Comparison of ENCODE assay signal across 1 cellular context in the genomic region with DNA sequence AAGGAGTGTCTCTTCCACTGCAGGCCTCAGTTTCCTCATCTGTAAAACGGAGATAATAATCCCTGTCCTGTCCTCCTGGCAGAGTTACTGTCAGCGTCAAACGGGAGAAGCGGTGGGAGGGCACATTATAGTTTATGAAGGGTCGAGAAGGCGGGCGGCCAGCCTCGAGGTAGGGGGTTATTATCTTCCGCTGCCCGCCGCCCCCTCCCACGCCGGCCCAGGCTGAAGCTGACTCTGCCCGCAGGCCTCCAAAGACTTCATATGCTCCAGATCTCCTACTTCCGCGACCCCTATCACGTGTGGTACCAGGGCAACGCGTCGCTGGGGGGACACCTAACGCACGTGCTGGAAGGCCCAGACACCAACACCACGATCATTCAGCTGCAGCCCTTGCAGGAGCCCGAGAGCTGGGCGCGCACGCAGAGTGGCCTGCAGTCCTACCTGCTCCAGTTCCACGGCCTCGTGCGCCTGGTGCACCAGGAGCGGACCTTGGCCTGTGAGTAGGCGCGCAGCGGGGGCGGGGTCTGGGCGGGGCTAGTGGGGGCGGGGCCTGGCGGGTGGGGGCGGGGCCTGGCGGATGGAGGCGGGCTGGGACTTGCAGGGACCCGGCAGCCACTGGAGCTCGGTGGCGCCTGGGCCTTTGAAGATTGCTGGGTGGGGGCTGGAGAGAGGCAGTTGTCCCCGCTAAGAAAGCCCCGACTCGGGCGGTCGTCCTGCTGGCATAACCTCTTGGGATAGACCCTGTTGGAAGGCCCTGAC.
TF ChIP-seq lines count a peak whose summit lies in the region.

No MANE protein-coding gene starts in this region.

TF ChIP-seq in HepG2, 621 proteins besides CTCF, POLR2A, EP300 and RAD21 (continued from another document and continues in another):
- TF ChIP-seq SALL1 (CRISPR knock-in tag; IDR thresholded peaks at IDR 0.05) (peak; percentile 98), ZNF556 (CRISPR knock-in tag; IDR thresholded peaks at IDR 0.05; ENCODE audit: borderline replicate concordance) (peak; percentile 88), ZNF510 (CRISPR knock-in tag; IDR thresholded peaks at IDR 0.05; ENCODE audit: low read depth) (no peak), ZNF749 (CRISPR knock-in tag; IDR thresholded peaks at IDR 0.05; ENCODE audit: borderline replicate concordance) (0 out of 2 replicates have a peak, but pooled peaks have one; percentile 20), ISL2 (CRISPR knock-in tag; IDR thresholded peaks at IDR 0.05) (no peak), ZNF251 (CRISPR knock-in tag; IDR thresholded peaks at IDR 0.05) (peak; percentile 97; the same call in 1 of the 2 replicates), HCFC1 (IDR thresholded peaks at IDR 0.05; ENCODE audit: low read depth, low read length) (no peak), ATF6 (CRISPR knock-in tag; conservative IDR thresholded peaks at IDR 0.05) (peak; percentile 92; the same call in 1 of the 2 replicates), NCOR1 (IDR thresholded peaks at IDR 0.05; ENCODE audit: borderline replicate concordance, low read length) (peak; percentile 63; the same call in 1 of the 2 replicates), ATF7 (IDR thresholded peaks at IDR 0.05) (no peak), ATF7 (CRISPR knock-in tag; IDR thresholded peaks at IDR 0.05) (peak; percentile 58; the same call in 1 of the 2 replicates), ZSCAN5A (CRISPR knock-in tag; IDR thresholded peaks at IDR 0.05; ENCODE audit: borderline replicate concordance) (peak; percentile 82; the same call in 1 of the 2 replicates), DNMT1 (CRISPR knock-in tag; IDR thresholded peaks at IDR 0.05) (peak; percentile 90; the same call in 1 of the 2 replicates), ZNF678 (CRISPR knock-in tag; IDR thresholded peaks at IDR 0.05) (peak; percentile 87; the same call in 1 of the 2 replicates), TAF15 (IDR thresholded peaks at IDR 0.05; ENCODE audit: low read depth, low read length, poor library complexity, severe bottlenecking) (peak; percentile 74), ZNF124 (CRISPR knock-in tag; IDR thresholded peaks at IDR 0.05) (0 out of 2 replicates have a peak, but pooled peaks have one; percentile 71), ZFY (CRISPR knock-in tag; IDR thresholded peaks at IDR 0.05) (peak; percentile 95), MAFG (CRISPR knock-in tag; IDR thresholded peaks at IDR 0.05) (no peak)
- TF ChIP-seq, protein P1, sequence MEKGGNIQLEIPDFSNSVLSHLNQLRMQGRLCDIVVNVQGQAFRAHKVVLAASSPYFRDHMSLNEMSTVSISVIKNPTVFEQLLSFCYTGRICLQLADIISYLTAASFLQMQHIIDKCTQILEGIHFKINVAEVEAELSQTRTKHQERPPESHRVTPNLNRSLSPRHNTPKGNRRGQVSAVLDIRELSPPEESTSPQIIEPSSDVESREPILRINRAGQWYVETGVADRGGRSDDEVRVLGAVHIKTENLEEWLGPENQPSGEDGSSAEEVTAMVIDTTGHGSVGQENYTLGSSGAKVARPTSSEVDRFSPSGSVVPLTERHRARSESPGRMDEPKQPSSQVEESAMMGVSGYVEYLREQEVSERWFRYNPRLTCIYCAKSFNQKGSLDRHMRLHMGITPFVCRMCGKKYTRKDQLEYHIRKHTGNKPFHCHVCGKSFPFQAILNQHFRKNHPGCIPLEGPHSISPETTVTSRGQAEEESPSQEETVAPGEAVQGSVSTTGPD (CRISPR knock-in tag; IDR thresholded peaks at IDR 0.05) = 0 out of 2 replicates have a peak, but pooled peaks have one; percentile 18
- TF ChIP-seq, protein P2, sequence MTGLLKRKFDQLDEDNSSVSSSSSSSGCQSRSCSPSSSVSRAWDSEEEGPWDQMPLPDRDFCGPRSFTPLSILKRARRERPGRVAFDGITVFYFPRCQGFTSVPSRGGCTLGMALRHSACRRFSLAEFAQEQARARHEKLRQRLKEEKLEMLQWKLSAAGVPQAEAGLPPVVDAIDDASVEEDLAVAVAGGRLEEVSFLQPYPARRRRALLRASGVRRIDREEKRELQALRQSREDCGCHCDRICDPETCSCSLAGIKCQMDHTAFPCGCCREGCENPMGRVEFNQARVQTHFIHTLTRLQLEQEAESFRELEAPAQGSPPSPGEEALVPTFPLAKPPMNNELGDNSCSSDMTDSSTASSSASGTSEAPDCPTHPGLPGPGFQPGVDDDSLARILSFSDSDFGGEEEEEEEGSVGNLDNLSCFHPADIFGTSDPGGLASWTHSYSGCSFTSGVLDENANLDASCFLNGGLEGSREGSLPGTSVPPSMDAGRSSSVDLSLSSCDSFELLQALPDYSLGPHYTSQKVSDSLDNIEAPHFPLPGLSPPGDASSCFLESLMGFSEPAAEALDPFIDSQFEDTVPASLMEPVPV (CRISPR knock-in tag; IDR thresholded peaks at IDR 0.05) = peak; percentile 99
- TF ChIP-seq, protein P3, sequence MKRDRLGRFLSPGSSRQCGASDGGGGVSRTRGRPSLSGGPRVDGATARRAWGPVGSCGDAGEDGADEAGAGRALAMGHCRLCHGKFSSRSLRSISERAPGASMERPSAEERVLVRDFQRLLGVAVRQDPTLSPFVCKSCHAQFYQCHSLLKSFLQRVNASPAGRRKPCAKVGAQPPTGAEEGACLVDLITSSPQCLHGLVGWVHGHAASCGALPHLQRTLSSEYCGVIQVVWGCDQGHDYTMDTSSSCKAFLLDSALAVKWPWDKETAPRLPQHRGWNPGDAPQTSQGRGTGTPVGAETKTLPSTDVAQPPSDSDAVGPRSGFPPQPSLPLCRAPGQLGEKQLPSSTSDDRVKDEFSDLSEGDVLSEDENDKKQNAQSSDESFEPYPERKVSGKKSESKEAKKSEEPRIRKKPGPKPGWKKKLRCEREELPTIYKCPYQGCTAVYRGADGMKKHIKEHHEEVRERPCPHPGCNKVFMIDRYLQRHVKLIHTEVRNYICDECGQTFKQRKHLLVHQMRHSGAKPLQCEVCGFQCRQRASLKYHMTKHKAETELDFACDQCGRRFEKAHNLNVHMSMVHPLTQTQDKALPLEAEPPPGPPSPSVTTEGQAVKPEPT (CRISPR knock-in tag; IDR thresholded peaks at IDR 0.05; ENCODE audit: low read depth) = peak; percentile 93
- TF ChIP-seq, protein P4, sequence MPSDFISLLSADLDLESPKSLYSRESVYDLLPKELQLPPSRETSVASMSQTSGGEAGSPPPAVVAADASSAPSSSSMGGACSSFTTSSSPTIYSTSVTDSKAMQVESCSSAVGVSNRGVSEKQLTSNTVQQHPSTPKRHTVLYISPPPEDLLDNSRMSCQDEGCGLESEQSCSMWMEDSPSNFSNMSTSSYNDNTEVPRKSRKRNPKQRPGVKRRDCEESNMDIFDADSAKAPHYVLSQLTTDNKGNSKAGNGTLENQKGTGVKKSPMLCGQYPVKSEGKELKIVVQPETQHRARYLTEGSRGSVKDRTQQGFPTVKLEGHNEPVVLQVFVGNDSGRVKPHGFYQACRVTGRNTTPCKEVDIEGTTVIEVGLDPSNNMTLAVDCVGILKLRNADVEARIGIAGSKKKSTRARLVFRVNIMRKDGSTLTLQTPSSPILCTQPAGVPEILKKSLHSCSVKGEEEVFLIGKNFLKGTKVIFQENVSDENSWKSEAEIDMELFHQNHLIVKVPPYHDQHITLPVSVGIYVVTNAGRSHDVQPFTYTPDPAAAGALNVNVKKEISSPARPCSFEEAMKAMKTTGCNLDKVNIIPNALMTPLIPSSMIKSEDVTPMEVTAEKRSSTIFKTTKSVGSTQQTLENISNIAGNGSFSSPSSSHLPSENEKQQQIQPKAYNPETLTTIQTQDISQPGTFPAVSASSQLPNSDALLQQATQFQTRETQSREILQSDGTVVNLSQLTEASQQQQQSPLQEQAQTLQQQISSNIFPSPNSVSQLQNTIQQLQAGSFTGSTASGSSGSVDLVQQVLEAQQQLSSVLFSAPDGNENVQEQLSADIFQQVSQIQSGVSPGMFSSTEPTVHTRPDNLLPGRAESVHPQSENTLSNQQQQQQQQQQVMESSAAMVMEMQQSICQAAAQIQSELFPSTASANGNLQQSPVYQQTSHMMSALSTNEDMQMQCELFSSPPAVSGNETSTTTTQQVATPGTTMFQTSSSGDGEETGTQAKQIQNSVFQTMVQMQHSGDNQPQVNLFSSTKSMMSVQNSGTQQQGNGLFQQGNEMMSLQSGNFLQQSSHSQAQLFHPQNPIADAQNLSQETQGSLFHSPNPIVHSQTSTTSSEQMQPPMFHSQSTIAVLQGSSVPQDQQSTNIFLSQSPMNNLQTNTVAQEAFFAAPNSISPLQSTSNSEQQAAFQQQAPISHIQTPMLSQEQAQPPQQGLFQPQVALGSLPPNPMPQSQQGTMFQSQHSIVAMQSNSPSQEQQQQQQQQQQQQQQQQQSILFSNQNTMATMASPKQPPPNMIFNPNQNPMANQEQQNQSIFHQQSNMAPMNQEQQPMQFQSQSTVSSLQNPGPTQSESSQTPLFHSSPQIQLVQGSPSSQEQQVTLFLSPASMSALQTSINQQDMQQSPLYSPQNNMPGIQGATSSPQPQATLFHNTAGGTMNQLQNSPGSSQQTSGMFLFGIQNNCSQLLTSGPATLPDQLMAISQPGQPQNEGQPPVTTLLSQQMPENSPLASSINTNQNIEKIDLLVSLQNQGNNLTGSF (CRISPR knock-in tag; IDR thresholded peaks at IDR 0.05) = peak; percentile 82
- TF ChIP-seq, protein P5, sequence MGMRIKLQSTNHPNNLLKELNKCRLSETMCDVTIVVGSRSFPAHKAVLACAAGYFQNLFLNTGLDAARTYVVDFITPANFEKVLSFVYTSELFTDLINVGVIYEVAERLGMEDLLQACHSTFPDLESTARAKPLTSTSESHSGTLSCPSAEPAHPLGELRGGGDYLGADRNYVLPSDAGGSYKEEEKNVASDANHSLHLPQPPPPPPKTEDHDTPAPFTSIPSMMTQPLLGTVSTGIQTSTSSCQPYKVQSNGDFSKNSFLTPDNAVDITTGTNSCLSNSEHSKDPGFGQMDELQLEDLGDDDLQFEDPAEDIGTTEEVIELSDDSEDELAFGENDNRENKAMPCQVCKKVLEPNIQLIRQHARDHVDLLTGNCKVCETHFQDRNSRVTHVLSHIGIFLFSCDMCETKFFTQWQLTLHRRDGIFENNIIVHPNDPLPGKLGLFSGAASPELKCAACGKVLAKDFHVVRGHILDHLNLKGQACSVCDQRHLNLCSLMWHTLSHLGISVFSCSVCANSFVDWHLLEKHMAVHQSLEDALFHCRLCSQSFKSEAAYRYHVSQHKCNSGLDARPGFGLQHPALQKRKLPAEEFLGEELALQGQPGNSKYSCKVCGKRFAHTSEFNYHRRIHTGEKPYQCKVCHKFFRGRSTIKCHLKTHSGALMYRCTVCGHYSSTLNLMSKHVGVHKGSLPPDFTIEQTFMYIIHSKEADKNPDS (CRISPR knock-in tag; IDR thresholded peaks at IDR 0.05) = no peak; the same call in 1 of the 2 replicates
- TF ChIP-seq, protein P6, sequence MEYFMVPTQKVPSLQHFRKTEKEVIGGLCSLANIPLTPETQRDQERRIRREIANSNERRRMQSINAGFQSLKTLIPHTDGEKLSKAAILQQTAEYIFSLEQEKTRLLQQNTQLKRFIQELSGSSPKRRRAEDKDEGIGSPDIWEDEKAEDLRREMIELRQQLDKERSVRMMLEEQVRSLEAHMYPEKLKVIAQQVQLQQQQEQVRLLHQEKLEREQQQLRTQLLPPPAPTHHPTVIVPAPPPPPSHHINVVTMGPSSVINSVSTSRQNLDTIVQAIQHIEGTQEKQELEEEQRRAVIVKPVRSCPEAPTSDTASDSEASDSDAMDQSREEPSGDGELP (IDR thresholded peaks at IDR 0.05; ENCODE audit: borderline replicate concordance, low read depth) = peak; percentile 38; the same call in 1 of the 2 replicates
- TF ChIP-seq, protein P7, sequence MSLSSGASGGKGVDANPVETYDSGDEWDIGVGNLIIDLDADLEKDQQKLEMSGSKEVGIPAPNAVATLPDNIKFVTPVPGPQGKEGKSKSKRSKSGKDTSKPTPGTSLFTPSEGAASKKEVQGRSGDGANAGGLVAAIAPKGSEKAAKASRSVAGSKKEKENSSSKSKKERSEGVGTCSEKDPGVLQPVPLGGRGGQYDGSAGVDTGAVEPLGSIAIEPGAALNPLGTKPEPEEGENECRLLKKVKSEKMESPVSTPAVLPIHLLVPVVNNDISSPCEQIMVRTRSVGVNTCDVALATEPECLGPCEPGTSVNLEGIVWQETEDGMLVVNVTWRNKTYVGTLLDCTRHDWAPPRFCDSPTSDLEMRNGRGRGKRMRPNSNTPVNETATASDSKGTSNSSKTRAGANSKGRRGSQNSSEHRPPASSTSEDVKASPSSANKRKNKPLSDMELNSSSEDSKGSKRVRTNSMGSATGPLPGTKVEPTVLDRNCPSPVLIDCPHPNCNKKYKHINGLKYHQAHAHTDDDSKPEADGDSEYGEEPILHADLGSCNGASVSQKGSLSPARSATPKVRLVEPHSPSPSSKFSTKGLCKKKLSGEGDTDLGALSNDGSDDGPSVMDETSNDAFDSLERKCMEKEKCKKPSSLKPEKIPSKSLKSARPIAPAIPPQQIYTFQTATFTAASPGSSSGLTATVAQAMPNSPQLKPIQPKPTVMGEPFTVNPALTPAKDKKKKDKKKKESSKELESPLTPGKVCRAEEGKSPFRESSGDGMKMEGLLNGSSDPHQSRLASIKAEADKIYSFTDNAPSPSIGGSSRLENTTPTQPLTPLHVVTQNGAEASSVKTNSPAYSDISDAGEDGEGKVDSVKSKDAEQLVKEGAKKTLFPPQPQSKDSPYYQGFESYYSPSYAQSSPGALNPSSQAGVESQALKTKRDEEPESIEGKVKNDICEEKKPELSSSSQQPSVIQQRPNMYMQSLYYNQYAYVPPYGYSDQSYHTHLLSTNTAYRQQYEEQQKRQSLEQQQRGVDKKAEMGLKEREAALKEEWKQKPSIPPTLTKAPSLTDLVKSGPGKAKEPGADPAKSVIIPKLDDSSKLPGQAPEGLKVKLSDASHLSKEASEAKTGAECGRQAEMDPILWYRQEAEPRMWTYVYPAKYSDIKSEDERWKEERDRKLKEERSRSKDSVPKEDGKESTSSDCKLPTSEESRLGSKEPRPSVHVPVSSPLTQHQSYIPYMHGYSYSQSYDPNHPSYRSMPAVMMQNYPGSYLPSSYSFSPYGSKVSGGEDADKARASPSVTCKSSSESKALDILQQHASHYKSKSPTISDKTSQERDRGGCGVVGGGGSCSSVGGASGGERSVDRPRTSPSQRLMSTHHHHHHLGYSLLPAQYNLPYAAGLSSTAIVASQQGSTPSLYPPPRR (CRISPR knock-in tag; IDR thresholded peaks at IDR 0.05; ENCODE audit: borderline replicate concordance) = peak; percentile 60
